In genomic region chr5:140242099-140242498, GRCh38 we compare ENCODE assay signal across 9 cellular contexts.
DNase-seq lines count a peak whose midpoint lies in the region; ATAC-seq, FAIRE-seq and TF ChIP-seq lines count a peak whose summit lies in the region.
"Had no signal": no experiment of that assay in that cellular context is flagged by ENCODE, and none has a peak within 500 bp of the region (broad histone marks: within the 10 kb centered on the region; RNA-seq: fewer than 3 reads in every experiment).

No MANE protein-coding gene starts in this region.

- H3K27me3 Mint-ChIP-seq in osteocyte (ENCODE audit: unreplicated experiment): no peaks in the 10 kb centered on the region

- H3K36me3 Mint-ChIP-seq in osteocyte (ENCODE audit: unreplicated experiment): peaks cover 9% of the 10 kb centered on the region

- no peaks in the 10 kb centered on the region for H3K9me3 Mint-ChIP-seq in osteocyte (ENCODE audit: unreplicated experiment)

- TF ChIP-seq CTCF in RWPE2 (IDR thresholded peaks at IDR 0.05; ENCODE audit: poor library complexity, severe bottlenecking): peak; percentile 19
- TF ChIP-seq CTCF in esophagus squamous epithelium (IDR thresholded peaks at IDR 0.05): no peak
- TF ChIP-seq CTCF in osteocyte (IDR thresholded peaks at IDR 0.05): no peak

- DNase-seq in RWPE2 (ENCODE audit: low spot score) (no peak), esophagus squamous epithelium (lab: John Stamatoyannopoulos, UW) (no peak), osteocyte (ENCODE audit: extremely low spot score, unreplicated experiment) (no peak), GM12891 (ENCODE audit: insufficient read length, low spot score) (no peak), RCC 7860 (ENCODE audit: low spot score) (no peak)

- H4K20me1 ChIP-seq in BLaER1 treated with 17β-estradiol and CSF1 and Interleukin-3, amounts not matched to agents 10 nM and 100 nM: peaks cover 0 to 75% (median 0%) of the 10 kb centered on the region in 11 experiments; a peak in 7 of 22 replicates

- ATAC-seq in RWPE2 (ENCODE audit: low read depth) (no peak), GM21825 (IDR thresholded peaks at IDR 0.05; ENCODE audit: unreplicated experiment) (no peak), HG02981 (IDR thresholded peaks at IDR 0.05; ENCODE audit: unreplicated experiment) (no peak)

- H3K27ac Mint-ChIP-seq in osteocyte (ENCODE audit: unreplicated experiment): peak overlapping the region; percentile 63

- peak overlapping the region in 4 of 11 experiments; percentile 37 to 56 (median 49); a peak in 7 of 22 replicates for H3K27ac ChIP-seq in BLaER1 treated with 17β-estradiol and CSF1 and Interleukin-3, amounts not matched to agents 10 nM and 100 nM
- H3K27ac ChIP-seq in RWPE2 (ENCODE audit: poor library complexity, severe bottlenecking): peak overlapping the region; percentile 11
- H3K27ac ChIP-seq in esophagus squamous epithelium: peak overlapping the region; percentile 37 to 78 (median 71)
- H3K27ac ChIP-seq: C4-2B had no signal

- peak overlapping the region in 8 of 11 experiments; percentile 26 to 59 (median 52); a peak in 10 of 22 replicates for H3K4me2 ChIP-seq in BLaER1 treated with 17β-estradiol and CSF1 and Interleukin-3, amounts not matched to agents 10 nM and 100 nM

- no peaks in the 10 kb centered on the region for H3K9me3 ChIP-seq in BLaER1 treated with 17β-estradiol and CSF1 and Interleukin-3, amounts not matched to agents 10 nM and 100 nM (replicated peaks in 1 of 11)
- H3K9me3 ChIP-seq in RWPE2 (ENCODE audit: severe bottlenecking) (no peaks in the 10 kb centered on the region), esophagus squamous epithelium (no peaks in the 10 kb centered on the region)

- peaks cover 45% of the 10 kb centered on the region for H3K4me1 Mint-ChIP-seq in osteocyte (ENCODE audit: unreplicated experiment)

- peaks cover 0 to 27% (median 16%) of the 10 kb centered on the region in 11 experiments; a peak in 18 of 22 replicates for H3K36me3 ChIP-seq in BLaER1 treated with 17β-estradiol and CSF1 and Interleukin-3, amounts not matched to agents 10 nM and 100 nM
- H3K36me3 ChIP-seq in RWPE2 (ENCODE audit: low read depth) (peaks cover 12% of the 10 kb centered on the region), esophagus squamous epithelium (peaks cover 0 to 26% (median 8%) of the 10 kb centered on the region in 3 donors)

- FAIRE-seq in GM12891 (lab: Jason Lieb, UNC) (no peak), RCC 7860 (lab: Jason Lieb, UNC) (no peak)

- no peak overlapping the region for H3K4me3 Mint-ChIP-seq in osteocyte (ENCODE audit: unreplicated experiment)

- peak overlapping the region in 7 of 11 experiments; percentile 12 to 56 (median 51); a peak in 10 of 22 replicates for H3K9ac ChIP-seq in BLaER1 treated with 17β-estradiol and CSF1 and Interleukin-3, amounts not matched to agents 10 nM and 100 nM

- peaks cover 49 to 67% (median 55%) of the 10 kb centered on the region in 10 experiments for H3K4me1 ChIP-seq in BLaER1 treated with 17β-estradiol and CSF1 and Interleukin-3, amounts not matched to agents 10 nM and 100 nM
- H3K4me1 ChIP-seq in RWPE2 (ENCODE audit: insufficient read depth, poor library complexity, severe bottlenecking) (peaks cover 23% of the 10 kb centered on the region), esophagus squamous epithelium (peaks cover 29 to 88% (median 54%) of the 10 kb centered on the region in 3 donors)

- TF ChIP-seq POLR2A in esophagus squamous epithelium (IDR thresholded peaks at IDR 0.05) (no peak), GM12891 (IDR thresholded peaks at IDR 0.05; ENCODE audit: low read depth, low read length) (no peak)

- H3K27me3 ChIP-seq in BLaER1 treated with 17β-estradiol and CSF1 and Interleukin-3, amounts not matched to agents 10 nM and 100 nM: no peaks in the 10 kb centered on the region
- H3K27me3 ChIP-seq in RWPE2 (ENCODE audit: insufficient read depth, poor library complexity, severe bottlenecking): no peaks in the 10 kb centered on the region
- H3K27me3 ChIP-seq in esophagus squamous epithelium: no peaks in the 10 kb centered on the region

- no peak overlapping the region for H3K4me3 ChIP-seq in BLaER1 treated with 17β-estradiol and CSF1 and Interleukin-3, amounts not matched to agents 10 nM and 100 nM
- H3K4me3 ChIP-seq in RWPE2 (ENCODE audit: severe bottlenecking): no peak overlapping the region
- no peak overlapping the region for H3K4me3 ChIP-seq in esophagus squamous epithelium

- intact Hi-C loops in esophagus squamous epithelium (cut with DNase I): no loop called here

- 71 to 74% methylated on average over 5 of the region's 5 CpGs for WGBS in esophagus squamous epithelium, 2 donors

TF ChIP-seq in GM12891, 5 proteins besides CTCF, POLR2A, EP300 and RAD21:
- TF ChIP-seq SPI1 (IDR thresholded peaks at IDR 0.05; ENCODE audit: low read depth, low read length) (no peak), POLR2AphosphoS5 (IDR thresholded peaks at IDR 0.05; ENCODE audit: low read depth, low read length) (no peak), POU2F2 (IDR thresholded peaks at IDR 0.05; ENCODE audit: low read depth, low read length) (no peak), TAF1 (IDR thresholded peaks at IDR 0.05; ENCODE audit: low read depth, low read length) (no peak), PAX5 (IDR thresholded peaks at IDR 0.05; ENCODE audit: insufficient read depth, low read length, severe bottlenecking) (no peak)
